ENCODE assay signal across 9 cellular contexts in the genomic region with DNA sequence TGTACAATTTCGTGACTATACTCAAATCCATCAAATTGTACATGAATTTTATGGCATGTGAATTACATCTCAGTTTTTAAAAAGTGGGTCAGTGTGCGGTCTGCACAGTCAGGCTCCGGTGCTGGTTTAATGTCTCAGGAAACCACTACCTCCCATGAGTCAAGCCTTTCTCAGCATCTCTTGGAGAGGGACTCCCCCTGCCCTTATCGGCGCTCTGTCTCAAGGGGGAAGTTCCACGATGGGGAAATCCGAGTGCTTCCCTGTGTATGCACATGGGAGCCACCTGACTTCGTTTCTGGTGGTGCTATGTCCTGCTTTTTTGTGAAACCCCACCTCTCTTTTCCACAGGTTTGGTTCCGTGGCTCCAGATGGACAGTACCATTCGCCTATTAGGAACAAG.
DNase-seq lines count a peak whose midpoint lies in the region; ATAC-seq lines count a peak whose summit lies in the region.
"Had no signal": no experiment of that assay in that cellular context is flagged by ENCODE, and none has a peak within 500 bp of the region (broad histone marks: within the 10 kb centered on the region; RNA-seq: fewer than 3 reads in every experiment).

No MANE protein-coding gene starts in this region.

- H3K27me3 Mint-ChIP-seq in T-cell = peaks cover 31 to 36% of the 10 kb centered on the region in 2 donors

- intact Hi-C loops in posterior cingulate gyrus (cut with DNase I) = no loop called here

- POLR2A ChIA-PET in T-cell (lab: Charles Lee) = no interaction called here

- peaks cover 0 to 14% (median 8%) of the 10 kb centered on the region in 3 donors for H3K4me1 Mint-ChIP-seq in T-cell

- in situ Hi-C loops in KBM-7 (cut with MboI; ENCODE audit: low pct_unique_long_range_greater_than_20kb, low sequenced_read_pairs) = no loop called here

- DNase-seq in T-cell (peak in 32 of 34 experiments; percentile 6 to 59 (median 36)), NCI-H1436 (lab: John Stamatoyannopoulos, UW) (no peak), posterior cingulate gyrus (no peak), KBM-7 (no peak)
- peak; percentile 9 for DNase-seq in activated naive CD8-positive, alpha-beta T cell treated with anti-CD3 and anti-CD28 coated beads, Interleukin-2, amount 50 U/mL, for 16 hours (ENCODE audit: low read depth, low spot score)
- peak; percentile 37 to 66 for DNase-seq in stimulated activated CD8-positive, alpha-beta memory T cell treated with anti-CD3 and anti-CD28 coated beads, Interleukin-7, amount 100 ng/mL, for 48 hours (ENCODE audit: extremely low read depth in 1 of 2, low read depth in 1 of 2)
- DNase-seq: kidney glomerular epithelial cell had no signal

- ATAC-seq in GM21723 (IDR thresholded peaks at IDR 0.05; ENCODE audit: unreplicated experiment) = peak; percentile 76
- peak; percentile 76 to 95 (median 83) for ATAC-seq in T-cell (replicated peaks in 1 of 4)
- ATAC-seq in HG03135 (IDR thresholded peaks at IDR 0.05; ENCODE audit: unreplicated experiment) = no peak

- no peak overlapping the region for H3K4me3 Mint-ChIP-seq in T-cell

- CTCF ChIA-PET in T-cell (lab: Charles Lee) = interaction anchor here in 1 of 2 donors (0.6 kb wide), 1 partner anchor 135 kb away, joined by 3 read pairs; no protein-coding TSS in a partner anchor

- H3K36me3 Mint-ChIP-seq in T-cell = no peaks in the 10 kb centered on the region

- H3K9me3 Mint-ChIP-seq in T-cell = peaks cover 5 to 8% (median 7%) of the 10 kb centered on the region in 3 donors

- H3K27ac Mint-ChIP-seq in T-cell = no peak overlapping the region

Comparison
In these comparisons a context has a peak if more than half of its experiments do, and no peak if none do; other contexts are left out.
1. DNase-seq: peak in T-cell (32 of 34), activated naive CD8-positive, alpha-beta T cell treated with anti-CD3 and anti-CD28 coated beads, Interleukin-2, amount 50 U/mL, for 16 hours (single experiment) and stimulated activated CD8-positive, alpha-beta memory T cell treated with anti-CD3 and anti-CD28 coated beads, Interleukin-7, amount 100 ng/mL, for 48 hours (2 of 2); none in NCI-H1436 (single experiment), posterior cingulate gyrus (0 of 10) and KBM-7 (single experiment).